In the genomic region with DNA sequence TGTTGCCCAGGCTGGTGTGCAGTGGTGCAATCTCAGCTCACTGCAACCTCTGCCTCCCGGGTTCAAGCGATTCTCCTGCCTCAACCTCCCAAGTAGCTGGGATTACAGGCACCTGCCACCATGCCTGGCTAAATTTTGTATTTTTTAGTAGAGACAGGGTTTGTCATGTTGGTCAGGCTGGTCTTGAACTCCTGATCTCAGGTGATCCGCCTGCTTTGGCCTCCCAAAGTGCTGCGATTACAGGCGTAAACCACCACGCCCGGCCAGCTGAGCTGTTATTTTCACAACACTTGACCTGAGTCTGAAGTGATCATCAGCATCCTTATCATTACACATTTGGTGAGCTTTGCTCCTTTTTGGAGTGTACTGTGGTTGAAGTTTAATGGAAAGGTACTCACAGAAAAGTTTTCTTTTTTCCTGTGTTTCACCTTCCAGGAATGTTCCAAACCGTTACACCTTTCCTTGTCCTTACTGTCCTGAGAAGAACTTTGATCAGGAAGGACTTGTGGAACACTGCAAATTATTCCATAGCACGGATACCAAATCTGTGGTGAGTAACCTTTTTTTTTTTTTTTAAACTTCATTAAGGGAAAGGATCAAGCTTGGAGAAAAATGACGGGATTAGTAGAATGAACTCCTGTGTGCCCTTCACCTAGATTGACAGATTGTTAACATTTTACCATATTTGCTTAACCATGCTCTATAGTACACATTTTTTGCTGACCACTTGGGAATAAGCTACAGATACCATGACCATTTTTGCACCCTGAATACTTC, we compare ENCODE assay signal across 1 cellular context.
TF ChIP-seq lines count a peak whose summit lies in the region.

No MANE protein-coding gene starts in this region.

TF ChIP-seq in HepG2, 621 proteins besides CTCF, POLR2A, EP300 and RAD21 (continued from another document and continues in another):
- TF ChIP-seq, protein P1, sequence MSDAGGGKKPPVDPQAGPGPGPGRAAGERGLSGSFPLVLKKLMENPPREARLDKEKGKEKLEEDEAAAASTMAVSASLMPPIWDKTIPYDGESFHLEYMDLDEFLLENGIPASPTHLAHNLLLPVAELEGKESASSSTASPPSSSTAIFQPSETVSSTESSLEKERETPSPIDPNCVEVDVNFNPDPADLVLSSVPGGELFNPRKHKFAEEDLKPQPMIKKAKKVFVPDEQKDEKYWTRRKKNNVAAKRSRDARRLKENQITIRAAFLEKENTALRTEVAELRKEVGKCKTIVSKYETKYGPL (CRISPR knock-in tag; IDR thresholded peaks at IDR 0.05): no peak
- TF ChIP-seq ZNF30 (CRISPR knock-in tag; IDR thresholded peaks at IDR 0.05) (no peak), RFXAP (CRISPR knock-in tag; IDR thresholded peaks at IDR 0.05; ENCODE audit: borderline replicate concordance) (no peak), ZNF577 (CRISPR knock-in tag; IDR thresholded peaks at IDR 0.05; ENCODE audit: borderline replicate concordance, low read depth) (no peak), HMG20A (CRISPR knock-in tag; IDR thresholded peaks at IDR 0.05; ENCODE audit: borderline replicate concordance) (peak; percentile 28; the same call in 1 of the 2 replicates), SYNCRIP (IDR thresholded peaks at IDR 0.05; ENCODE audit: insufficient read depth, low read depth, low read length) (no peak), ZBTB21 (CRISPR knock-in tag; IDR thresholded peaks at IDR 0.05) (peak; percentile 19; the same call in 1 of the 2 replicates), GLI4 (CRISPR knock-in tag; IDR thresholded peaks at IDR 0.05; ENCODE audit: borderline replicate concordance) (no peak), HNRNPH1 (optimal IDR thresholded peaks at IDR 0.05; ENCODE audit: low read depth, low read length) (no peak), ZNF629 (CRISPR knock-in tag; conservative IDR thresholded peaks at IDR 0.05) (0 out of 2 replicates have a peak, but pooled peaks have one; percentile 14), ZNF232 (CRISPR knock-in tag; IDR thresholded peaks at IDR 0.05; ENCODE audit: borderline replicate concordance) (no peak), SNRNP70 (IDR thresholded peaks at IDR 0.05; ENCODE audit: low read depth, low read length) (no peak), NCOA5 (CRISPR knock-in tag; IDR thresholded peaks at IDR 0.05) (no peak), IRX3 (CRISPR knock-in tag; IDR thresholded peaks at IDR 0.05; ENCODE audit: borderline replicate concordance, low read depth) (no peak), SRF (IDR thresholded peaks at IDR 0.05; ENCODE audit: low read depth, low read length) (no peak), ELF1 (CRISPR knock-in tag; IDR thresholded peaks at IDR 0.05) (no peak), NFKB2 (CRISPR knock-in tag; IDR thresholded peaks at IDR 0.05; ENCODE audit: borderline replicate concordance) (no peak; the same call in 1 of the 2 replicates), KDM1A (CRISPR knock-in tag; IDR thresholded peaks at IDR 0.05) (peak; percentile 74), ZBTB42 (CRISPR knock-in tag; IDR thresholded peaks at IDR 0.05) (no peak), ZNF550 (CRISPR knock-in tag; IDR thresholded peaks at IDR 0.05; ENCODE audit: borderline replicate concordance) (0 out of 2 replicates have a peak, but pooled peaks have one; percentile 36), ZNF615 (CRISPR knock-in tag; IDR thresholded peaks at IDR 0.05; ENCODE audit: borderline replicate concordance) (0 out of 2 replicates have a peak, but pooled peaks have one; percentile 71), LCORL (IDR thresholded peaks at IDR 0.05) (peak; percentile 64), LCORL (CRISPR knock-in tag; IDR thresholded peaks at IDR 0.05) (peak; percentile 95), SAFB2 (CRISPR knock-in tag; IDR thresholded peaks at IDR 0.05; ENCODE audit: borderline replicate concordance, low read depth) (no peak), STAT5B (CRISPR knock-in tag; IDR thresholded peaks at IDR 0.05) (0 out of 2 replicates have a peak, but pooled peaks have one; percentile 42), ZKSCAN1 (IDR thresholded peaks at IDR 0.05; ENCODE audit: low read length) (no peak), TCF7 (IDR thresholded peaks at IDR 0.05; ENCODE audit: low read depth) (no peak), SP4 (CRISPR knock-in tag; IDR thresholded peaks at IDR 0.05) (peak; percentile 66), NFRKB (IDR thresholded peaks at IDR 0.05) (no peak), ZBTB7A (CRISPR knock-in tag; IDR thresholded peaks at IDR 0.05) (no peak), ZNF777 (CRISPR knock-in tag; IDR thresholded peaks at IDR 0.05) (no peak), ZNF552 (CRISPR knock-in tag; IDR thresholded peaks at IDR 0.05; ENCODE audit: borderline replicate concordance) (no peak), SKI (IDR thresholded peaks at IDR 0.05; ENCODE audit: partially characterized antibody) (no peak), KDM3A (CRISPR knock-in tag; IDR thresholded peaks at IDR 0.05; ENCODE audit: low read depth) (no peak; the same call in 1 of the 2 replicates), CAMTA2 (CRISPR knock-in tag; IDR thresholded peaks at IDR 0.05; ENCODE audit: borderline replicate concordance) (no peak; the same call in 1 of the 2 replicates)
- TF ChIP-seq, protein P2, sequence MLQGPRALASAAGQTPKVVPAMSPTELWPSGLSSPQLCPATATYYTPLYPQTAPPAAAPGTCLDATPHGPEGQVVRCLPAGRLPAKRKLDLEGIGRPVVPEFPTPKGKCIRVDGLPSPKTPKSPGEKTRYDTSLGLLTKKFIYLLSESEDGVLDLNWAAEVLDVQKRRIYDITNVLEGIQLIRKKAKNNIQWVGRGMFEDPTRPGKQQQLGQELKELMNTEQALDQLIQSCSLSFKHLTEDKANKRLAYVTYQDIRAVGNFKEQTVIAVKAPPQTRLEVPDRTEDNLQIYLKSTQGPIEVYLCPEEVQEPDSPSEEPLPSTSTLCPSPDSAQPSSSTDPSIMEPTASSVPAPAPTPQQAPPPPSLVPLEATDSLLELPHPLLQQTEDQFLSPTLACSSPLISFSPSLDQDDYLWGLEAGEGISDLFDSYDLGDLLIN (CRISPR knock-in tag; IDR thresholded peaks at IDR 0.05; ENCODE audit: borderline replicate concordance): no peak
- TF ChIP-seq, protein P3, sequence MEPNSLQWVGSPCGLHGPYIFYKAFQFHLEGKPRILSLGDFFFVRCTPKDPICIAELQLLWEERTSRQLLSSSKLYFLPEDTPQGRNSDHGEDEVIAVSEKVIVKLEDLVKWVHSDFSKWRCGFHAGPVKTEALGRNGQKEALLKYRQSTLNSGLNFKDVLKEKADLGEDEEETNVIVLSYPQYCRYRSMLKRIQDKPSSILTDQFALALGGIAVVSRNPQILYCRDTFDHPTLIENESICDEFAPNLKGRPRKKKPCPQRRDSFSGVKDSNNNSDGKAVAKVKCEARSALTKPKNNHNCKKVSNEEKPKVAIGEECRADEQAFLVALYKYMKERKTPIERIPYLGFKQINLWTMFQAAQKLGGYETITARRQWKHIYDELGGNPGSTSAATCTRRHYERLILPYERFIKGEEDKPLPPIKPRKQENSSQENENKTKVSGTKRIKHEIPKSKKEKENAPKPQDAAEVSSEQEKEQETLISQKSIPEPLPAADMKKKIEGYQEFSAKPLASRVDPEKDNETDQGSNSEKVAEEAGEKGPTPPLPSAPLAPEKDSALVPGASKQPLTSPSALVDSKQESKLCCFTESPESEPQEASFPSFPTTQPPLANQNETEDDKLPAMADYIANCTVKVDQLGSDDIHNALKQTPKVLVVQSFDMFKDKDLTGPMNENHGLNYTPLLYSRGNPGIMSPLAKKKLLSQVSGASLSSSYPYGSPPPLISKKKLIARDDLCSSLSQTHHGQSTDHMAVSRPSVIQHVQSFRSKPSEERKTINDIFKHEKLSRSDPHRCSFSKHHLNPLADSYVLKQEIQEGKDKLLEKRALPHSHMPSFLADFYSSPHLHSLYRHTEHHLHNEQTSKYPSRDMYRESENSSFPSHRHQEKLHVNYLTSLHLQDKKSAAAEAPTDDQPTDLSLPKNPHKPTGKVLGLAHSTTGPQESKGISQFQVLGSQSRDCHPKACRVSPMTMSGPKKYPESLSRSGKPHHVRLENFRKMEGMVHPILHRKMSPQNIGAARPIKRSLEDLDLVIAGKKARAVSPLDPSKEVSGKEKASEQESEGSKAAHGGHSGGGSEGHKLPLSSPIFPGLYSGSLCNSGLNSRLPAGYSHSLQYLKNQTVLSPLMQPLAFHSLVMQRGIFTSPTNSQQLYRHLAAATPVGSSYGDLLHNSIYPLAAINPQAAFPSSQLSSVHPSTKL (CRISPR knock-in tag; IDR thresholded peaks at IDR 0.05): peak; percentile 82
- TF ChIP-seq, protein P4, sequence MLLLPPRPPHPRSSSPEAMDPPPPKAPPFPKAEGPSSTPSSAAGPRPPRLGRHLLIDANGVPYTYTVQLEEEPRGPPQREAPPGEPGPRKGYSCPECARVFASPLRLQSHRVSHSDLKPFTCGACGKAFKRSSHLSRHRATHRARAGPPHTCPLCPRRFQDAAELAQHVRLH (CRISPR knock-in tag; IDR thresholded peaks at IDR 0.05; ENCODE audit: borderline replicate concordance, low read depth): peak; percentile 85; the same call in 1 of the 2 replicates
- TF ChIP-seq, protein P5, sequence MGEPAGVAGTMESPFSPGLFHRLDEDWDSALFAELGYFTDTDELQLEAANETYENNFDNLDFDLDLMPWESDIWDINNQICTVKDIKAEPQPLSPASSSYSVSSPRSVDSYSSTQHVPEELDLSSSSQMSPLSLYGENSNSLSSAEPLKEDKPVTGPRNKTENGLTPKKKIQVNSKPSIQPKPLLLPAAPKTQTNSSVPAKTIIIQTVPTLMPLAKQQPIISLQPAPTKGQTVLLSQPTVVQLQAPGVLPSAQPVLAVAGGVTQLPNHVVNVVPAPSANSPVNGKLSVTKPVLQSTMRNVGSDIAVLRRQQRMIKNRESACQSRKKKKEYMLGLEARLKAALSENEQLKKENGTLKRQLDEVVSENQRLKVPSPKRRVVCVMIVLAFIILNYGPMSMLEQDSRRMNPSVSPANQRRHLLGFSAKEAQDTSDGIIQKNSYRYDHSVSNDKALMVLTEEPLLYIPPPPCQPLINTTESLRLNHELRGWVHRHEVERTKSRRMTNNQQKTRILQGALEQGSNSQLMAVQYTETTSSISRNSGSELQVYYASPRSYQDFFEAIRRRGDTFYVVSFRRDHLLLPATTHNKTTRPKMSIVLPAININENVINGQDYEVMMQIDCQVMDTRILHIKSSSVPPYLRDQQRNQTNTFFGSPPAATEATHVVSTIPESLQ (CRISPR knock-in tag; conservative IDR thresholded peaks at IDR 0.05): 0 out of 2 replicates have a peak, but pooled peaks have one; percentile 51
- TF ChIP-seq, protein P6, sequence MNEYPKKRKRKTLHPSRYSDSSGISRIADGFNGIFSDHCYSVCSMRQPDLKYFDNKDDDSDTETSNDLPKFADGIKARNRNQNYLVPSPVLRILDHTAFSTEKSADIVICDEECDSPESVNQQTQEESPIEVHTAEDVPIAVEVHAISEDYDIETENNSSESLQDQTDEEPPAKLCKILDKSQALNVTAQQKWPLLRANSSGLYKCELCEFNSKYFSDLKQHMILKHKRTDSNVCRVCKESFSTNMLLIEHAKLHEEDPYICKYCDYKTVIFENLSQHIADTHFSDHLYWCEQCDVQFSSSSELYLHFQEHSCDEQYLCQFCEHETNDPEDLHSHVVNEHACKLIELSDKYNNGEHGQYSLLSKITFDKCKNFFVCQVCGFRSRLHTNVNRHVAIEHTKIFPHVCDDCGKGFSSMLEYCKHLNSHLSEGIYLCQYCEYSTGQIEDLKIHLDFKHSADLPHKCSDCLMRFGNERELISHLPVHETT (CRISPR knock-in tag; conservative IDR thresholded peaks at IDR 0.05): no peak
- TF ChIP-seq, protein P7, sequence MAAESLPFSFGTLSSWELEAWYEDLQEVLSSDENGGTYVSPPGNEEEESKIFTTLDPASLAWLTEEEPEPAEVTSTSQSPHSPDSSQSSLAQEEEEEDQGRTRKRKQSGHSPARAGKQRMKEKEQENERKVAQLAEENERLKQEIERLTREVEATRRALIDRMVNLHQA (CRISPR knock-in tag; IDR thresholded peaks at IDR 0.05): 0 out of 2 replicates have a peak, but pooled peaks have one; percentile 26
- TF ChIP-seq, protein P8, sequence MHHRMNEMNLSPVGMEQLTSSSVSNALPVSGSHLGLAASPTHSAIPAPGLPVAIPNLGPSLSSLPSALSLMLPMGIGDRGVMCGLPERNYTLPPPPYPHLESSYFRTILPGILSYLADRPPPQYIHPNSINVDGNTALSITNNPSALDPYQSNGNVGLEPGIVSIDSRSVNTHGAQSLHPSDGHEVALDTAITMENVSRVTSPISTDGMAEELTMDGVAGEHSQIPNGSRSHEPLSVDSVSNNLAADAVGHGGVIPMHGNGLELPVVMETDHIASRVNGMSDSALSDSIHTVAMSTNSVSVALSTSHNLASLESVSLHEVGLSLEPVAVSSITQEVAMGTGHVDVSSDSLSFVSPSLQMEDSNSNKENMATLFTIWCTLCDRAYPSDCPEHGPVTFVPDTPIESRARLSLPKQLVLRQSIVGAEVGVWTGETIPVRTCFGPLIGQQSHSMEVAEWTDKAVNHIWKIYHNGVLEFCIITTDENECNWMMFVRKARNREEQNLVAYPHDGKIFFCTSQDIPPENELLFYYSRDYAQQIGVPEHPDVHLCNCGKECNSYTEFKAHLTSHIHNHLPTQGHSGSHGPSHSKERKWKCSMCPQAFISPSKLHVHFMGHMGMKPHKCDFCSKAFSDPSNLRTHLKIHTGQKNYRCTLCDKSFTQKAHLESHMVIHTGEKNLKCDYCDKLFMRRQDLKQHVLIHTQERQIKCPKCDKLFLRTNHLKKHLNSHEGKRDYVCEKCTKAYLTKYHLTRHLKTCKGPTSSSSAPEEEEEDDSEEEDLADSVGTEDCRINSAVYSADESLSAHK (CRISPR knock-in tag; IDR thresholded peaks at IDR 0.05; ENCODE audit: borderline replicate concordance): no peak
- TF ChIP-seq, protein P9, sequence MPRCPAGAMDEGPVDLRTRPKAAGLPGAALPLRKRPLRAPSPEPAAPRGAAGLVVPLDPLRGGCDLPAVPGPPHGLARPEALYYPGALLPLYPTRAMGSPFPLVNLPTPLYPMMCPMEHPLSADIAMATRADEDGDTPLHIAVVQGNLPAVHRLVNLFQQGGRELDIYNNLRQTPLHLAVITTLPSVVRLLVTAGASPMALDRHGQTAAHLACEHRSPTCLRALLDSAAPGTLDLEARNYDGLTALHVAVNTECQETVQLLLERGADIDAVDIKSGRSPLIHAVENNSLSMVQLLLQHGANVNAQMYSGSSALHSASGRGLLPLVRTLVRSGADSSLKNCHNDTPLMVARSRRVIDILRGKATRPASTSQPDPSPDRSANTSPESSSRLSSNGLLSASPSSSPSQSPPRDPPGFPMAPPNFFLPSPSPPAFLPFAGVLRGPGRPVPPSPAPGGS (CRISPR knock-in tag; IDR thresholded peaks at IDR 0.05): no peak
- TF ChIP-seq, protein P10, sequence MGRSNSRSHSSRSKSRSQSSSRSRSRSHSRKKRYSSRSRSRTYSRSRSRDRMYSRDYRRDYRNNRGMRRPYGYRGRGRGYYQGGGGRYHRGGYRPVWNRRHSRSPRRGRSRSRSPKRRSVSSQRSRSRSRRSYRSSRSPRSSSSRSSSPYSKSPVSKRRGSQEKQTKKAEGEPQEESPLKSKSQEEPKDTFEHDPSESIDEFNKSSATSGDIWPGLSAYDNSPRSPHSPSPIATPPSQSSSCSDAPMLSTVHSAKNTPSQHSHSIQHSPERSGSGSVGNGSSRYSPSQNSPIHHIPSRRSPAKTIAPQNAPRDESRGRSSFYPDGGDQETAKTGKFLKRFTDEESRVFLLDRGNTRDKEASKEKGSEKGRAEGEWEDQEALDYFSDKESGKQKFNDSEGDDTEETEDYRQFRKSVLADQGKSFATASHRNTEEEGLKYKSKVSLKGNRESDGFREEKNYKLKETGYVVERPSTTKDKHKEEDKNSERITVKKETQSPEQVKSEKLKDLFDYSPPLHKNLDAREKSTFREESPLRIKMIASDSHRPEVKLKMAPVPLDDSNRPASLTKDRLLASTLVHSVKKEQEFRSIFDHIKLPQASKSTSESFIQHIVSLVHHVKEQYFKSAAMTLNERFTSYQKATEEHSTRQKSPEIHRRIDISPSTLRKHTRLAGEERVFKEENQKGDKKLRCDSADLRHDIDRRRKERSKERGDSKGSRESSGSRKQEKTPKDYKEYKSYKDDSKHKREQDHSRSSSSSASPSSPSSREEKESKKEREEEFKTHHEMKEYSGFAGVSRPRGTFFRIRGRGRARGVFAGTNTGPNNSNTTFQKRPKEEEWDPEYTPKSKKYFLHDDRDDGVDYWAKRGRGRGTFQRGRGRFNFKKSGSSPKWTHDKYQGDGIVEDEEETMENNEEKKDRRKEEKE (IDR thresholded peaks at IDR 0.05): no peak
